In genomic region chr7:46212425-46213153, GRCh38 we compare ENCODE assay signal across 27 cellular contexts.
"Had no signal": no experiment of that assay in that cellular context is flagged by ENCODE, and none has a peak within 500 bp of the region (broad histone marks: within the 10 kb centered on the region; RNA-seq: fewer than 3 reads in every experiment).

No MANE protein-coding gene starts in this region.

- H3K4me1 ChIP-seq: left lung, prostate gland, spleen, tibial artery, uterus had no signal

- ATAC-seq: left colon; left lung; natural killer cell; pancreas; right cardiac atrium; sciatic nerve; stimulated activated effector memory CD8-positive, alpha-beta T cell treated with anti-CD3 and anti-CD28 coated beads, Interleukin-12 subunit alpha, Interleukin-12 subunit beta, amount 100 ng/mL, for 72 hours had no signal

- H3K27me3 ChIP-seq: left lung, pancreas, spleen, suprapubic skin, tibial artery, uterus had no signal

- H3K4me3 ChIP-seq: left lung, lung, pancreas, prostate gland, spleen, suprapubic skin, thoracic aorta, tibial artery, uterus had no signal

- H3K36me3 ChIP-seq: left lung, pancreas, prostate gland, spleen, suprapubic skin, thoracic aorta, tibial artery, uterus had no signal

- H3K9me3 ChIP-seq: left lung, pancreas, prostate gland, spleen, suprapubic skin, thoracic aorta, tibial artery, uterus had no signal

- FAIRE-seq: islet of Langerhans, kidney, pancreas, small intestine had no signal

- H3K27ac ChIP-seq: left lung, pancreas, prostate gland, spleen, suprapubic skin, thoracic aorta, tibial artery, uterus had no signal

- DNase-seq: hypothalamus; immature natural killer cell; kidney; left colon; left lung; mesendoderm; naive B cell; natural killer cell; nephron progenitor cell; nucleus accumbens; pancreas; posterior cingulate gyrus; retina; right cardiac atrium; small intestine; spleen; stimulated activated CD4-positive, alpha-beta T cell treated with anti-CD3 and anti-CD28 coated beads, Interleukin-4, amount 100 ng/mL, for 24 hours; stimulated activated naive CD4-positive, alpha-beta T cell; tibial artery; uterus had no signal
